ENCODE assay signal across 8 cellular contexts in genomic region chr22:50775132-50775531, GRCh38. TPM values are rescaled to one million over a fixed set of nuclear protein-coding genes. Genes with fewer than 3 reads are reported as not detected.
DNase-seq lines count a peak whose midpoint lies in the region; ATAC-seq and TF ChIP-seq lines count a peak whose summit lies in the region.
"Not testable (repeated sequence)": the region's sequence is repeated elsewhere in the genome, so short reads cannot be mapped to it uniquely, and the experiment has no call there.

No MANE protein-coding gene starts in this region.

- not testable (repeated sequence) for H3K27ac Mint-ChIP-seq in CD14-positive monocyte; activated naive CD8-positive, alpha-beta T cell treated with anti-CD3 and anti-CD28 coated beads, Interleukin-2, amount 50 U/mL, for 24 hours

- not testable (repeated sequence) for H3K4me3 ChIP-seq in H7 (ENCODE audit: insufficient read depth, low read depth, low read length); SJCRH30; fibroblast of lung (replicated peaks in 1 of 4; ENCODE audit: control extremely low read depth in 1 of 4, insufficient read depth in 1 of 4, low read depth in 3 of 4, low read length in 4 of 4); left lung; smooth muscle cell

- H3K27me3 ChIP-seq in H7 (ENCODE audit: control insufficient read depth, insufficient read depth, low read length); SJCRH30; fibroblast of lung (ENCODE audit: control insufficient read depth, insufficient read depth, low read length); left lung; smooth muscle cell (ENCODE audit: low read depth): not testable (repeated sequence)

- H3K4me2 ChIP-seq in fibroblast of lung (ENCODE audit: extremely low read depth, insufficient read depth, low read length); smooth muscle cell: not testable (repeated sequence)

- H2AFZ ChIP-seq in fibroblast of lung (ENCODE audit: low read length); smooth muscle cell (ENCODE audit: low read depth): not testable (repeated sequence)

- H3K4me3 Mint-ChIP-seq in CD14-positive monocyte; activated naive CD8-positive, alpha-beta T cell treated with anti-CD3 and anti-CD28 coated beads, Interleukin-2, amount 50 U/mL, for 24 hours: not testable (repeated sequence)

- H3K27ac ChIP-seq in SJCRH30; fibroblast of lung (ENCODE audit: insufficient read depth, low read length); left lung; smooth muscle cell (ENCODE audit: low read depth): not testable (repeated sequence)

- H3K9ac ChIP-seq in fibroblast of lung (ENCODE audit: insufficient read depth, low read length); smooth muscle cell (ENCODE audit: low read depth): not testable (repeated sequence)

- intact Hi-C loops in CD14-positive monocyte (cut with micrococcal nuclease); left lung (cut with DNase I): not testable (repeated sequence)

- H3K9me3 ChIP-seq in SJCRH30 (replicated peaks); fibroblast of lung (ENCODE audit: control insufficient read depth, insufficient read depth, low read depth, low read length); left lung; smooth muscle cell (replicated peaks; ENCODE audit: low read depth): not testable (repeated sequence)

- H3K36me3 ChIP-seq in H7 (replicated peaks; ENCODE audit: control insufficient read depth, insufficient read depth, low read length); SJCRH30; fibroblast of lung (ENCODE audit: control insufficient read depth, insufficient read depth, low read length); left lung; smooth muscle cell (ENCODE audit: low read depth): not testable (repeated sequence)

- peaks cover 16% of the 10 kb centered on the region in 2 donors for H3K36me3 Mint-ChIP-seq in CD14-positive monocyte
- not testable (repeated sequence) for H3K36me3 Mint-ChIP-seq in activated naive CD8-positive, alpha-beta T cell treated with anti-CD3 and anti-CD28 coated beads, Interleukin-2, amount 50 U/mL, for 24 hours (ENCODE audit: low read depth)

- not testable (repeated sequence) for H3K9me3 Mint-ChIP-seq in CD14-positive monocyte; activated naive CD8-positive, alpha-beta T cell treated with anti-CD3 and anti-CD28 coated beads, Interleukin-2, amount 50 U/mL, for 24 hours

- H3K27me3 Mint-ChIP-seq in CD14-positive monocyte (ENCODE audit: low read depth in 3 of 3); activated naive CD8-positive, alpha-beta T cell treated with anti-CD3 and anti-CD28 coated beads, Interleukin-2, amount 50 U/mL, for 24 hours: not testable (repeated sequence)

- not testable (repeated sequence) for H3K4me1 Mint-ChIP-seq in CD14-positive monocyte; activated naive CD8-positive, alpha-beta T cell treated with anti-CD3 and anti-CD28 coated beads, Interleukin-2, amount 50 U/mL, for 24 hours

- not testable (repeated sequence) for H3K79me2 ChIP-seq in fibroblast of lung (ENCODE audit: control insufficient read depth, insufficient read depth, low read length); smooth muscle cell (ENCODE audit: low read depth)

- TF ChIP-seq CTCF in CD14-positive monocyte (IDR thresholded peaks at IDR 0.05) (peak; percentile 8), fibroblast of lung (conservative IDR thresholded peaks at IDR 0.05 in 1 of 2, IDR thresholded peaks at IDR 0.05 in 1 of 2; ENCODE audit: low read depth in 1 of 2, low read length in 2 of 2) (peak; percentile 27 to 56), left lung (IDR thresholded peaks at IDR 0.05) (peak; percentile 14 to 34), smooth muscle cell (IDR thresholded peaks at IDR 0.05; ENCODE audit: borderline replicate concordance, insufficient read depth, poor library complexity, severe bottlenecking) (peak; percentile 45)

- not testable (repeated sequence) for H4K20me1 ChIP-seq in fibroblast of lung (ENCODE audit: control insufficient read depth, extremely low read depth, insufficient read depth, low read length); smooth muscle cell (ENCODE audit: low read depth)

- 13% methylated on average over 12 of the region's 12 CpGs for WGBS in smooth muscle cell (ENCODE audit: low lambda C conversion rate)

- peak; percentile 37 for ATAC-seq in activated naive CD8-positive, alpha-beta T cell treated with anti-CD3 and anti-CD28 coated beads, Interleukin-2, amount 50 U/mL, for 24 hours
- ATAC-seq in left lung = peak; percentile 65

- not testable (repeated sequence) for H3F3A ChIP-seq in smooth muscle cell (ENCODE audit: low read depth)

- not testable (repeated sequence) for DNase-seq in CD14-positive monocyte (ENCODE audit: low spot score); smooth muscle cell (lab: John Stamatoyannopoulos, UW; ENCODE audit: unreplicated experiment)
- DNase-seq in H7 (peak; percentile 86), NCI-H1694 (lab: John Stamatoyannopoulos, UW) (peak; percentile 38), SJCRH30 (peak; percentile 34 to 48), fibroblast of lung (ENCODE audit: low read depth in 2 of 2) (peak; percentile 40 to 41), left lung (peak; percentile 34 to 61)
- peak; percentile 28 for DNase-seq in activated naive CD8-positive, alpha-beta T cell treated with anti-CD3 and anti-CD28 coated beads, Interleukin-2, amount 50 U/mL, for 24 hours

- H3K4me1 ChIP-seq in SJCRH30; fibroblast of lung (ENCODE audit: control insufficient read depth, extremely low read depth, insufficient read depth, low read length); left lung; smooth muscle cell (ENCODE audit: low read depth): not testable (repeated sequence)

RNA-seq across cellular contexts. Expression of gene RABL2B, which starts 8.3 kb away (rescaled TPM):
- polyA plus RNA-seq in CD14-positive monocyte (10 to 100 TPM in 1 of 2 donors, 1 to 10 TPM in 1; 8.8 to 11.7 TPM), fibroblast of lung (23.6 and 26.7 TPM in 2 replicates), smooth muscle cell (17.4 and 22.9 TPM in 2 replicates)
- total RNA-seq in H7 (2014; rRNA removed; shearing (Covaris generic)) = 8.6 and 17.1 TPM in 2 replicates
- 17.9 and 19.2 TPM in 2 replicates for total RNA-seq in SJCRH30 (2014; rRNA removed; shearing (Covaris generic))
- total RNA-seq in fibroblast of lung (7.4 and 11.4 TPM in 2 replicates), left lung (10 to 100 TPM; 27.1 to 36.9 TPM), smooth muscle cell (8.0 and 12.5 TPM in 2 replicates)
- 15.5 and 15.8 TPM in 2 replicates for polyA plus RNA-seq in fibroblast of lung (2012)
- 12.5 and 22.6 TPM in 2 replicates for polyA minus RNA-seq in fibroblast of lung (ENCODE audit: low replicate concordance)

RNA-seq across cellular contexts. Expression of gene ACR, which starts 37.1 kb away (rescaled TPM):
- polyA plus RNA-seq in CD14-positive monocyte (not detected), fibroblast of lung (not detected in 2 replicates), smooth muscle cell (not detected in 2 replicates)
- total RNA-seq in H7 (2014; rRNA removed; shearing (Covaris generic)) = 0.07 TPM in 1 of 2 replicates, not detected in the other
- not detected in 2 replicates for total RNA-seq in SJCRH30 (2014; rRNA removed; shearing (Covaris generic))
- total RNA-seq in fibroblast of lung (not detected in 2 replicates), left lung (1 to 10 TPM in 1 of 2 donors, not detected in 1; 1.4 TPM), smooth muscle cell (0.27 and 1.9 TPM in 2 replicates)
- polyA plus RNA-seq in fibroblast of lung (2012) = not detected in 2 replicates
- polyA minus RNA-seq in fibroblast of lung (ENCODE audit: low replicate concordance) = not detected in 2 replicates
